1 cellular context compared by ENCODE assay signal in genomic region chr4:69039071-69039470, GRCh38.
TF ChIP-seq lines count a peak whose summit lies in the region.

No MANE protein-coding gene starts in this region.

TF ChIP-seq in A549, 52 proteins besides CTCF, POLR2A, EP300 and RAD21 (continued from another document):
- TF ChIP-seq BCL3 (IDR thresholded peaks at IDR 0.05), result no peak
- no peak for TF ChIP-seq USF2 (IDR thresholded peaks at IDR 0.05)
- TF ChIP-seq HOXB13 (CRISPR knock-in tag; IDR thresholded peaks at IDR 0.05; ENCODE audit: low read depth), result no peak
- TF ChIP-seq EHF (CRISPR knock-in tag; IDR thresholded peaks at IDR 0.05), result no peak
- no peak for TF ChIP-seq JUN (IDR thresholded peaks at IDR 0.05)
- no peak for TF ChIP-seq MAFK (IDR thresholded peaks at IDR 0.05; ENCODE audit: partially characterized antibody)
- no peak for TF ChIP-seq HEYL (CRISPR knock-in tag; IDR thresholded peaks at IDR 0.05)
TF ChIP-seq in A549: peak in this region for 0.
